Comparison of ENCODE assay signal across 1 cellular context in the genomic region with DNA sequence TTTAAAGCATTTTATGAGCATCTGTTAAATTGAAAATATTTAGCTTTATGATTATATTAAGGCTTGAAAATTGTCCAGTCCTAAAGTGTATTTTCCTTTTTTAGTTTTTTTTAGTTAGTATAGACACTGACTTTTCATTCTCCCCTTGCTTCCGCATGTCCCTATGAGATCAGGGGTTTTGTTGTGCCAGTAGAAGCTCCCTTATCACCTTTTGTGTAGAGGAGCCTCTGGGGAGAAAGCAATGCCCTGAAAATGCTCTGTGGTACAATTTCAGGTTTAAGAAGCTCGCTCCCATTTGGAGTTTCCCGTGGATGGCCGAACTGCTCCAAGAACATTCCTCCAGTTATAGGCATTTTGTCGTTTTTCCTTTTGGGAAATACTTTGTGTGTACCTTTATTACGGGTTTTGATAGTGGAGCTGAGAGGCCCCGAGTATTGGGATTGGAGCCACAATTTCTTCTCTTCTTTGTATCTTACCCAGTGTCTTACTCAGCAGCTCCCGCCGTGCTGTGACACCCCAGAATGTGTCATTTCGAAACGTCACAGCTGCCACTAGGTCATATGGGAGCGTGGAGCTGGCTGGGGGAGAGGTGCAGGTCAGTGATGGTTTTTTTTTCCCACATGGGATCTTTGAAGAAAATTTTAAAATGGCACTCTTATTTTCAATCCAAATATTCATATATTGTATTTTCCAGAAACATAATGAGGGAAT.
TF ChIP-seq lines count a peak whose summit lies in the region.

No MANE protein-coding gene starts in this region.

TF ChIP-seq in K562, 482 proteins besides CTCF, POLR2A, EP300 and RAD21 (continues in another document):
- TF ChIP-seq, protein P1, sequence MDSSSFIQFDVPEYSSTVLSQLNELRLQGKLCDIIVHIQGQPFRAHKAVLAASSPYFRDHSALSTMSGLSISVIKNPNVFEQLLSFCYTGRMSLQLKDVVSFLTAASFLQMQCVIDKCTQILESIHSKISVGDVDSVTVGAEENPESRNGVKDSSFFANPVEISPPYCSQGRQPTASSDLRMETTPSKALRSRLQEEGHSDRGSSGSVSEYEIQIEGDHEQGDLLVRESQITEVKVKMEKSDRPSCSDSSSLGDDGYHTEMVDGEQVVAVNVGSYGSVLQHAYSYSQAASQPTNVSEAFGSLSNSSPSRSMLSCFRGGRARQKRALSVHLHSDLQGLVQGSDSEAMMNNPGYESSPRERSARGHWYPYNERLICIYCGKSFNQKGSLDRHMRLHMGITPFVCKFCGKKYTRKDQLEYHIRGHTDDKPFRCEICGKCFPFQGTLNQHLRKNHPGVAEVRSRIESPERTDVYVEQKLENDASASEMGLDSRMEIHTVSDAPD (CRISPR knock-in tag; IDR thresholded peaks at IDR 0.05), result no peak
- TF ChIP-seq HNRNPH1 (optimal IDR thresholded peaks at IDR 0.05; ENCODE audit: low read depth, low read length) (no peak), YY1 (IDR thresholded peaks at IDR 0.05; ENCODE audit: borderline replicate concordance in 1 of 3, control insufficient read depth in 1 of 3, extremely low read depth in 1 of 3, insufficient read depth in 3 of 3, insufficient read length in 1 of 3, insufficient replicate concordance in 2 of 3, low read depth in 1 of 3, low read length in 2 of 3) (no peak), FOSL1 (tag; conservative IDR thresholded peaks at IDR 0.05) (peak; percentile 60; the same call in 1 of the 2 replicates), PKNOX1 (IDR thresholded peaks at IDR 0.05) (peak; percentile 30; the same call in 1 of the 2 replicates), ZEB2 (IDR thresholded peaks at IDR 0.05) (no peak), DPF2 (IDR thresholded peaks at IDR 0.05) (no peak), HOXB6 (CRISPR knock-in tag; IDR thresholded peaks at IDR 0.05; ENCODE audit: borderline replicate concordance) (no peak), CUX1 (CRISPR knock-in tag; IDR thresholded peaks at IDR 0.05) (0 out of 2 replicates have a peak, but pooled peaks have one; percentile 39), TFAP4 (CRISPR knock-in tag; IDR thresholded peaks at IDR 0.05; ENCODE audit: borderline replicate concordance) (peak; percentile 37; the same call in 1 of the 2 replicates), CREM (IDR thresholded peaks at IDR 0.05; ENCODE audit: low read depth) (peak; percentile 83), NRF1 (conservative IDR thresholded peaks at IDR 0.05 in 1 of 2, IDR thresholded peaks at IDR 0.05 in 1 of 2) (no peak), ATF1 (CRISPR knock-in tag; IDR thresholded peaks at IDR 0.05) (no peak), ATF1 (tag; IDR thresholded peaks at IDR 0.05) (0 out of 2 replicates have a peak, but pooled peaks have one; percentile 40), ZNF668 (CRISPR knock-in tag; IDR thresholded peaks at IDR 0.05) (no peak), SAFB (IDR thresholded peaks at IDR 0.05; ENCODE audit: borderline replicate concordance, low read depth, low read length) (no peak), RBM25 (IDR thresholded peaks at IDR 0.05; ENCODE audit: low read depth, low read length, severe bottlenecking) (no peak), E2F4 (CRISPR knock-in tag; IDR thresholded peaks at IDR 0.05; ENCODE audit: low read depth) (no peak), SMARCE1 (IDR thresholded peaks at IDR 0.05) (no peak), CREB1 (IDR thresholded peaks at IDR 0.05) (peak; percentile 81), CREB1 (CRISPR knock-in tag; IDR thresholded peaks at IDR 0.05) (no peak), ZBTB49 (CRISPR knock-in tag; IDR thresholded peaks at IDR 0.05; ENCODE audit: borderline replicate concordance) (no peak), PRPF4 (IDR thresholded peaks at IDR 0.05; ENCODE audit: insufficient read depth, low read depth, low read length, poor library complexity, severe bottlenecking) (no peak), E2F3 (CRISPR knock-in tag; IDR thresholded peaks at IDR 0.05) (no peak), TRIM24 (IDR thresholded peaks at IDR 0.05) (no peak)
- TF ChIP-seq, protein P2, sequence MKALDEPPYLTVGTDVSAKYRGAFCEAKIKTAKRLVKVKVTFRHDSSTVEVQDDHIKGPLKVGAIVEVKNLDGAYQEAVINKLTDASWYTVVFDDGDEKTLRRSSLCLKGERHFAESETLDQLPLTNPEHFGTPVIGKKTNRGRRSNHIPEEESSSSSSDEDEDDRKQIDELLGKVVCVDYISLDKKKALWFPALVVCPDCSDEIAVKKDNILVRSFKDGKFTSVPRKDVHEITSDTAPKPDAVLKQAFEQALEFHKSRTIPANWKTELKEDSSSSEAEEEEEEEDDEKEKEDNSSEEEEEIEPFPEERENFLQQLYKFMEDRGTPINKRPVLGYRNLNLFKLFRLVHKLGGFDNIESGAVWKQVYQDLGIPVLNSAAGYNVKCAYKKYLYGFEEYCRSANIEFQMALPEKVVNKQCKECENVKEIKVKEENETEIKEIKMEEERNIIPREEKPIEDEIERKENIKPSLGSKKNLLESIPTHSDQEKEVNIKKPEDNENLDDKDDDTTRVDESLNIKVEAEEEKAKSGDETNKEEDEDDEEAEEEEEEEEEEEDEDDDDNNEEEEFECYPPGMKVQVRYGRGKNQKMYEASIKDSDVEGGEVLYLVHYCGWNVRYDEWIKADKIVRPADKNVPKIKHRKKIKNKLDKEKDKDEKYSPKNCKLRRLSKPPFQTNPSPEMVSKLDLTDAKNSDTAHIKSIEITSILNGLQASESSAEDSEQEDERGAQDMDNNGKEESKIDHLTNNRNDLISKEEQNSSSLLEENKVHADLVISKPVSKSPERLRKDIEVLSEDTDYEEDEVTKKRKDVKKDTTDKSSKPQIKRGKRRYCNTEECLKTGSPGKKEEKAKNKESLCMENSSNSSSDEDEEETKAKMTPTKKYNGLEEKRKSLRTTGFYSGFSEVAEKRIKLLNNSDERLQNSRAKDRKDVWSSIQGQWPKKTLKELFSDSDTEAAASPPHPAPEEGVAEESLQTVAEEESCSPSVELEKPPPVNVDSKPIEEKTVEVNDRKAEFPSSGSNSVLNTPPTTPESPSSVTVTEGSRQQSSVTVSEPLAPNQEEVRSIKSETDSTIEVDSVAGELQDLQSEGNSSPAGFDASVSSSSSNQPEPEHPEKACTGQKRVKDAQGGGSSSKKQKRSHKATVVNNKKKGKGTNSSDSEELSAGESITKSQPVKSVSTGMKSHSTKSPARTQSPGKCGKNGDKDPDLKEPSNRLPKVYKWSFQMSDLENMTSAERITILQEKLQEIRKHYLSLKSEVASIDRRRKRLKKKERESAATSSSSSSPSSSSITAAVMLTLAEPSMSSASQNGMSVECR (CRISPR knock-in tag; IDR thresholded peaks at IDR 0.05), result no peak
- TF ChIP-seq, protein P3, sequence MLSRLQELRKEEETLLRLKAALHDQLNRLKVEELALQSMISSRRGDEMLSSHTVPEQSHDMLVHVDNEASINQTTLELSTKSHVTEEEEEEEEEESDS (CRISPR knock-in tag; IDR thresholded peaks at IDR 0.05), result no peak
